Comparison of ENCODE assay signal across 1 cellular context in genomic region chr2:121644715-121645114, GRCh38.
TF ChIP-seq lines count a peak whose summit lies in the region.

No MANE protein-coding gene starts in this region.

TF ChIP-seq in IMR-90, 13 proteins besides CTCF, POLR2A, EP300 and RAD21 (continued from another document):
- no peak for TF ChIP-seq MAFK (IDR thresholded peaks at IDR 0.05; ENCODE audit: low read depth, low read length)
- TF ChIP-seq USF2 (IDR thresholded peaks at IDR 0.05; ENCODE audit: low read depth, low read length) = no peak
- no peak for TF ChIP-seq SMC3 (IDR thresholded peaks at IDR 0.05; ENCODE audit: low read depth, low read length)
- TF ChIP-seq FOS (IDR thresholded peaks at IDR 0.05; ENCODE audit: low read depth, low read length) = no peak
